ENCODE assay signal across 1 cellular context in the genomic region with DNA sequence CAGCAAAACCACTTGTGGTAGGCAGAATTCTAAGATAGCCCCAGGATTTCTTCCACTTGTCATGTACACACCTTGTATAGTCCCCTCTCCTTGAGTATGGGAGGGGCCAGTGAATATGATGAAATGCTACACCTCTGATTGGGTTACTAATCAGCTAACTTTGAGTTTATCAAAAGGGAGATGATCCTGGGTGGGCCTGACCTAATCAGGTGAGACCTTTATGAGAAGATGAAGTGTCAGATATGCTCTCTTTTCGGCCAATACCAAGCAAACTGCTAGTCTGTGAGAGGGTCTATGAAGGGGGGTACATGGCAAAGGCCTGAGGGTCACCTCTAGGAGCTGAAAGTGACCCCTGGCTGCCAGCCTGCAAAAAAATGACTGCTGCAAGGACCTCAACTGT.
TF ChIP-seq lines count a peak whose summit lies in the region.

No MANE protein-coding gene starts in this region.

TF ChIP-seq in HEK293, 187 proteins besides CTCF, POLR2A, EP300 and RAD21:
- TF ChIP-seq, protein P1, sequence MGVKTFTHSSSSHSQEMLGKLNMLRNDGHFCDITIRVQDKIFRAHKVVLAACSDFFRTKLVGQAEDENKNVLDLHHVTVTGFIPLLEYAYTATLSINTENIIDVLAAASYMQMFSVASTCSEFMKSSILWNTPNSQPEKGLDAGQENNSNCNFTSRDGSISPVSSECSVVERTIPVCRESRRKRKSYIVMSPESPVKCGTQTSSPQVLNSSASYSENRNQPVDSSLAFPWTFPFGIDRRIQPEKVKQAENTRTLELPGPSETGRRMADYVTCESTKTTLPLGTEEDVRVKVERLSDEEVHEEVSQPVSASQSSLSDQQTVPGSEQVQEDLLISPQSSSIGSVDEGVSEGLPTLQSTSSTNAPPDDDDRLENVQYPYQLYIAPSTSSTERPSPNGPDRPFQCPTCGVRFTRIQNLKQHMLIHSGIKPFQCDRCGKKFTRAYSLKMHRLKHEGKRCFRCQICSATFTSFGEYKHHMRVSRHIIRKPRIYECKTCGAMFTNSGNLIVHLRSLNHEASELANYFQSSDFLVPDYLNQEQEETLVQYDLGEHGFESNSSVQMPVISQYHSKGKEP (tag by site-specific recombination; IDR thresholded peaks at IDR 0.05): no peak
- TF ChIP-seq ZNF10 (tag by site-specific recombination; IDR thresholded peaks at IDR 0.05): peak; percentile 99
TF ChIP-seq in HEK293: peak in this region for 1.
